In genomic region chr7:90596745-90597526, GRCh38 we compare ENCODE assay signal across 8 cellular contexts. TPM values are rescaled to one million over a fixed set of nuclear protein-coding genes. Genes with fewer than 3 reads are reported as not detected.
DNase-seq lines count a peak whose midpoint lies in the region; ATAC-seq and TF ChIP-seq lines count a peak whose summit lies in the region.

No MANE protein-coding gene starts in this region.

- H3K79me2 ChIP-seq in smooth muscle cell (ENCODE audit: low read depth): peaks cover 4% of the 10 kb centered on the region

- no peaks in the 10 kb centered on the region for H3K27me3 Mint-ChIP-seq in IgD-negative memory B cell

- peak; percentile 27 for ATAC-seq in GM21717 (IDR thresholded peaks at IDR 0.05; ENCODE audit: unreplicated experiment)

- peak overlapping the region; percentile 97 for H2AFZ ChIP-seq in smooth muscle cell (ENCODE audit: low read depth)

- H3K4me2 ChIP-seq in smooth muscle cell: peak overlapping the region; percentile 97

- H3K27me3 ChIP-seq in iPS-18a (ENCODE audit: control insufficient read depth, insufficient read depth, low read length): peaks cover 8% of the 10 kb centered on the region
- no peaks in the 10 kb centered on the region for H3K27me3 ChIP-seq in smooth muscle cell (ENCODE audit: low read depth)

- under 1% methylated on average over 35 of the region's 41 CpGs for WGBS in smooth muscle cell (ENCODE audit: low lambda C conversion rate)

- H3K9me3 Mint-ChIP-seq in IgD-negative memory B cell: no peaks in the 10 kb centered on the region

- peak overlapping the region; percentile 71 to 96 (median 73) for H3K27ac Mint-ChIP-seq in IgD-negative memory B cell

- peaks cover 4% of the 10 kb centered on the region for H3F3A ChIP-seq in smooth muscle cell (ENCODE audit: low read depth)

- no peak for TF ChIP-seq CTCF in smooth muscle cell (IDR thresholded peaks at IDR 0.05; ENCODE audit: borderline replicate concordance, insufficient read depth, poor library complexity, severe bottlenecking)

- H3K36me3 Mint-ChIP-seq in IgD-negative memory B cell: no peaks in the 10 kb centered on the region

- H3K4me1 ChIP-seq in iPS-18a (ENCODE audit: control insufficient read depth, low read depth, low read length): peaks cover 2% of the 10 kb centered on the region
- peaks cover 13% of the 10 kb centered on the region for H3K4me1 ChIP-seq in smooth muscle cell (ENCODE audit: low read depth)

- H3K27ac ChIP-seq in iPS-18a (ENCODE audit: low read length) (no peak overlapping the region), smooth muscle cell (ENCODE audit: low read depth) (no peak overlapping the region)

- peaks cover 30 to 43% (median 30%) of the 10 kb centered on the region in 3 donors for H3K4me1 Mint-ChIP-seq in IgD-negative memory B cell

- H3K4me3 ChIP-seq in iPS-18a (ENCODE audit: low read length) (peak overlapping the region; percentile 76), smooth muscle cell (peak overlapping the region; percentile 83)

- H3K9ac ChIP-seq in iPS-18a (ENCODE audit: low read length) (peak overlapping the region; percentile 75), smooth muscle cell (ENCODE audit: low read depth) (peak overlapping the region; percentile 72)

- peak overlapping the region; percentile 94 to 100 (median 97) for H3K4me3 Mint-ChIP-seq in IgD-negative memory B cell

- DNase-seq in NCI-H748 (lab: John Stamatoyannopoulos, UW; ENCODE audit: unreplicated experiment) (peak; percentile 55), NCI-H748 treated with DMSO at 0.1 percent for 48 hours (lab: John Stamatoyannopoulos, UW) (no peak), amniotic epithelial cell (ENCODE audit: low read depth) (peak; percentile 41), smooth muscle cell (lab: John Stamatoyannopoulos, UW; ENCODE audit: unreplicated experiment) (no peak), mesenteric fat pad (ENCODE audit: low spot score) (no peak)

- H3K36me3 ChIP-seq in iPS-18a (ENCODE audit: control insufficient read depth, low read depth, low read length) (no peaks in the 10 kb centered on the region), smooth muscle cell (ENCODE audit: low read depth) (no peaks in the 10 kb centered on the region)

- no peaks in the 10 kb centered on the region for H4K20me1 ChIP-seq in smooth muscle cell (ENCODE audit: low read depth)

- H3K9me3 ChIP-seq in iPS-18a (ENCODE audit: control insufficient read depth, low read depth, low read length): no peaks in the 10 kb centered on the region
- H3K9me3 ChIP-seq in smooth muscle cell (replicated peaks; ENCODE audit: low read depth): no peaks in the 10 kb centered on the region

RNA-seq across cellular contexts. Expression of gene CDK14, which starts 0.8 kb away (rescaled TPM):
- polyA plus RNA-seq in IgD-negative memory B cell (53.0 TPM), smooth muscle cell (4.1 and 5.1 TPM in 2 replicates)
- total RNA-seq in smooth muscle cell (5.3 and 11.2 TPM in 2 replicates), mesenteric fat pad (47.2 TPM)

Comparison
In these comparisons a context has a peak if more than half of its experiments do, and no peak if none do; other contexts are left out.
1. DNase-seq: peak in NCI-H748 (single experiment) and amniotic epithelial cell (single experiment); none in NCI-H748 treated with DMSO at 0.1 percent for 48 hours (single experiment), smooth muscle cell (single experiment) and mesenteric fat pad (single experiment).